In the genomic region with DNA sequence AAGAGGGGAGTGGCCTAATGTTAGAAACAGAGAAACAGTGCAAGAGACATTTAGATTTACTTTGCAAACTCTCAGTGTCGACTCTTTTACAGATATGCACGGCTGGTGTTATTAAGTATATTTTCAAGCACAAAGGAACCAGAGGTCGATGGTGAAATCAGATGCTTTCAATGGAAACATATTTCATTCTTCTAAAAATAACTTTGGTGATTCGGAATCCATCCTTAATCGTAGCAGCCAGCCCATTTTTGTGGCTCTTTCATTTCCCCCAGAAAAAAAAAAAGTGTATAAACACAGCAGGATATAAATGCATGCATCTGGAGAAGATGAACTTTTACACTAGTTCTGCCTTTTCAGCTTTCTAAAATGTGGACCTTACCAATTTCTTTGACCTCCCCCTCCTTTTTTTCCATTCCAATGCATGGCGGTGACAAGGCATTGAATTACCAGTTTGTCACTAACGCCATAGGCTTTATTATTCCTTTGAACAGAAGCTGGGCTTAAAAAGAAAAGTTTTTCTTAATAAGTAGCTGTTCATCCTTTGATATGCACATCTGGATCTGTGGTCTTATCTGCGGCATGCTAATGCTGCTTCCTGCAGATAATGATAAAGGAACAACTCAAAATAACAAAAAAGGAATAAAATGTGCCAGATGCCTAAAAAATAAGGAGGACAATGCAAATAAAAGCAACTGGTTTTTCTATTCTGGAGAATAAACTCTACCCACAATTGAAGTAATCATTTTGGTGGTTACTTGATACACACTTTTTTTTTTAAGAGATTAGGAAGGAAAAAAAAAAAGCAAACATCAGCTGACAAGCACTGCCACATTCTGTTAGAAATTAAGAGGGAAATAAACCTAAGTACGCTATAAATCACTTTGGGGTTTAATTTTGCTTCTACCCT, we compare ENCODE assay signal across 15 cellular contexts.
DNase-seq lines count a peak whose midpoint lies in the region; ATAC-seq, FAIRE-seq and TF ChIP-seq lines count a peak whose summit lies in the region.
"Had no signal": no experiment of that assay in that cellular context is flagged by ENCODE, and none has a peak within 500 bp of the region (broad histone marks: within the 10 kb centered on the region; RNA-seq: fewer than 3 reads in every experiment).

No MANE protein-coding gene starts in this region.

- no peaks in the 10 kb centered on the region for H3K9me3 ChIP-seq in fibroblast of lung (ENCODE audit: control insufficient read depth, insufficient read depth, low read depth, low read length)
- H3K9me3 ChIP-seq: esophagus squamous epithelium, suprapubic skin had no signal

- H3K4me2 ChIP-seq in fibroblast of lung (ENCODE audit: extremely low read depth, insufficient read depth, low read length), result peak overlapping the region; percentile 70

- FAIRE-seq in TTC549 (lab: Jason Lieb, UNC), result peak; percentile 99
- FAIRE-seq: colon had no signal

- H3K27ac Mint-ChIP-seq in HFFc6 (no peak overlapping the region), osteocyte (ENCODE audit: unreplicated experiment) (peak overlapping the region; percentile 20)
- no peak overlapping the region for H3K27ac Mint-ChIP-seq in activated CD4-positive, alpha-beta T cell treated with anti-CD3 and anti-CD28 coated beads, Interleukin-2, amount 10 ng/mL, durations not matched to agents 7 days and 5 days
- H3K27ac Mint-ChIP-seq: activated CD8-positive, alpha-beta T cell treated with anti-CD3 and anti-CD28 coated beads, Interleukin-2, amount 10 ng/mL, durations not matched to agents 7 days and 5 days; naive B cell; T-helper 17 cell had no signal

- peak overlapping the region; percentile 17 for H2AFZ ChIP-seq in fibroblast of lung (ENCODE audit: low read length)

- no peak for ATAC-seq in GM21786 (IDR thresholded peaks at IDR 0.05; ENCODE audit: unreplicated experiment)
- ATAC-seq: activated CD8-positive, alpha-beta T cell treated with anti-CD3 and anti-CD28 coated beads, Interleukin-2, amount 10 ng/mL, durations not matched to agents 7 days and 5 days; T-helper 17 cell had no signal

- H3K27me3 Mint-ChIP-seq in HFFc6 (ENCODE audit: insufficient read depth) (peaks cover 2% of the 10 kb centered on the region; the same call in 1 of the 2 replicates), osteocyte (ENCODE audit: unreplicated experiment) (no peaks in the 10 kb centered on the region)
- H3K27me3 Mint-ChIP-seq in activated CD4-positive, alpha-beta T cell treated with anti-CD3 and anti-CD28 coated beads, Interleukin-2, amount 10 ng/mL, durations not matched to agents 7 days and 5 days, result peaks cover 25% of the 10 kb centered on the region

- TF ChIP-seq CTCF in HFFc6 (IDR thresholded peaks at IDR 0.05), result no peak
- no peak for TF ChIP-seq CTCF in fibroblast of lung (conservative IDR thresholded peaks at IDR 0.05 in 1 of 2, IDR thresholded peaks at IDR 0.05 in 1 of 2; ENCODE audit: low read depth in 1 of 2, low read length in 2 of 2)
- no peak for TF ChIP-seq CTCF in osteocyte (IDR thresholded peaks at IDR 0.05)

- H3K27me3 ChIP-seq in fibroblast of lung (ENCODE audit: control insufficient read depth, insufficient read depth, low read length), result no peaks in the 10 kb centered on the region
- H3K27me3 ChIP-seq: esophagus squamous epithelium, suprapubic skin had no signal

- no peak overlapping the region for H3K9ac ChIP-seq in fibroblast of lung (ENCODE audit: insufficient read depth, low read length)

- CTCF ChIA-PET in activated CD4-positive, alpha-beta T cell treated with anti-CD3 and anti-CD28 coated beads, Interleukin-2, amount 10 ng/mL, durations not matched to agents 7 days and 5 days (lab: Charles Lee), result no interaction called here

- peaks cover 1% of the 10 kb centered on the region for H3K36me3 Mint-ChIP-seq in HFFc6 (ENCODE audit: low read depth)
- no peaks in the 10 kb centered on the region for H3K36me3 Mint-ChIP-seq in osteocyte (ENCODE audit: unreplicated experiment)
- no peaks in the 10 kb centered on the region for H3K36me3 Mint-ChIP-seq in activated CD4-positive, alpha-beta T cell treated with anti-CD3 and anti-CD28 coated beads, Interleukin-2, amount 10 ng/mL, durations not matched to agents 7 days and 5 days (ENCODE audit: low read depth)
- H3K36me3 Mint-ChIP-seq: naive B cell had no signal

- H3K4me1 Mint-ChIP-seq in HFFc6 (ENCODE audit: low read depth), result peaks cover 39% of the 10 kb centered on the region
- peaks cover 28% of the 10 kb centered on the region for H3K4me1 Mint-ChIP-seq in osteocyte (ENCODE audit: unreplicated experiment)
- peaks cover 3% of the 10 kb centered on the region for H3K4me1 Mint-ChIP-seq in activated CD4-positive, alpha-beta T cell treated with anti-CD3 and anti-CD28 coated beads, Interleukin-2, amount 10 ng/mL, durations not matched to agents 7 days and 5 days

- H3K4me3 Mint-ChIP-seq in HFFc6, result peak overlapping the region; percentile 65
- peak overlapping the region; percentile 54 for H3K4me3 Mint-ChIP-seq in osteocyte (ENCODE audit: unreplicated experiment)
- no peak overlapping the region for H3K4me3 Mint-ChIP-seq in activated CD4-positive, alpha-beta T cell treated with anti-CD3 and anti-CD28 coated beads, Interleukin-2, amount 10 ng/mL, durations not matched to agents 7 days and 5 days
- H3K4me3 Mint-ChIP-seq: activated CD8-positive, alpha-beta T cell treated with anti-CD3 and anti-CD28 coated beads, Interleukin-2, amount 10 ng/mL, durations not matched to agents 7 days and 5 days; naive B cell; T-helper 17 cell had no signal

- peaks cover 2% of the 10 kb centered on the region for H3K4me1 ChIP-seq in fibroblast of lung (ENCODE audit: control insufficient read depth, extremely low read depth, insufficient read depth, low read length)
- H3K4me1 ChIP-seq: esophagus squamous epithelium, suprapubic skin had no signal

- H3K79me2 ChIP-seq in fibroblast of lung (ENCODE audit: control insufficient read depth, insufficient read depth, low read length), result no peaks in the 10 kb centered on the region

- no peak overlapping the region for H3K27ac ChIP-seq in fibroblast of lung (ENCODE audit: insufficient read depth, low read length)
- H3K27ac ChIP-seq: esophagus squamous epithelium, suprapubic skin had no signal

- POLR2A ChIA-PET in activated CD4-positive, alpha-beta T cell treated with anti-CD3 and anti-CD28 coated beads, Interleukin-2, amount 10 ng/mL, durations not matched to agents 7 days and 5 days (lab: Charles Lee), result no interaction called here

- no peaks in the 10 kb centered on the region for H4K20me1 ChIP-seq in fibroblast of lung (ENCODE audit: control insufficient read depth, extremely low read depth, insufficient read depth, low read length)

- H3K9me3 Mint-ChIP-seq in HFFc6 (no peaks in the 10 kb centered on the region), osteocyte (ENCODE audit: unreplicated experiment) (peaks cover under 1% of the 10 kb centered on the region)
- peaks cover under 1% of the 10 kb centered on the region for H3K9me3 Mint-ChIP-seq in activated CD4-positive, alpha-beta T cell treated with anti-CD3 and anti-CD28 coated beads, Interleukin-2, amount 10 ng/mL, durations not matched to agents 7 days and 5 days

- H3K4me3 ChIP-seq in fibroblast of lung (replicated peaks in 1 of 4; ENCODE audit: control extremely low read depth in 1 of 4, insufficient read depth in 1 of 4, low read depth in 3 of 4, low read length in 4 of 4), result peak overlapping the region in 3 of 4 experiments; percentile 9 to 16 (median 12)
- H3K4me3 ChIP-seq: esophagus squamous epithelium, suprapubic skin had no signal

- DNase-seq in HFFc6 (no peak), fibroblast of lung (ENCODE audit: low read depth in 2 of 2) (peak; percentile 52 to 64), osteocyte (ENCODE audit: extremely low spot score, unreplicated experiment) (no peak), foreskin melanocyte (no peak)
- no peak for DNase-seq in stimulated activated CD4-positive, alpha-beta T cell treated with anti-CD3 and anti-CD28 coated beads, Interleukin-1b, Interleukin-23, amount 100 ng/mL, for 48 hours
- no peak for DNase-seq in activated CD4-positive, alpha-beta T cell treated with anti-CD3 and anti-CD28 coated beads, Interleukin-2, amount 10 ng/mL, durations not matched to agents 7 days and 5 days
- DNase-seq: activated CD8-positive, alpha-beta T cell treated with anti-CD3 and anti-CD28 coated beads, Interleukin-2, amount 10 ng/mL, durations not matched to agents 7 days and 5 days; activated gamma-delta T cell treated with Interleukin-2 at 50 U/mL for 16 hours; esophagus squamous epithelium; naive B cell; T-helper 17 cell had no signal

- no peaks in the 10 kb centered on the region for H3K36me3 ChIP-seq in fibroblast of lung (ENCODE audit: control insufficient read depth, insufficient read depth, low read length)
- H3K36me3 ChIP-seq: esophagus squamous epithelium, suprapubic skin had no signal

Comparison
In these comparisons a context has a peak if more than half of its experiments do, and no peak if none do; other contexts are left out.
1. DNase-seq: peak in fibroblast of lung (2 of 2); none in HFFc6 (single experiment), osteocyte (single experiment), foreskin melanocyte (single experiment), stimulated activated CD4-positive, alpha-beta T cell treated with anti-CD3 and anti-CD28 coated beads, Interleukin-1b, Interleukin-23, amount 100 ng/mL, for 48 hours (single experiment) and activated CD4-positive, alpha-beta T cell treated with anti-CD3 and anti-CD28 coated beads, Interleukin-2, amount 10 ng/mL, durations not matched to agents 7 days and 5 days (single experiment).